8 cellular contexts compared by ENCODE assay signal in the genomic region with DNA sequence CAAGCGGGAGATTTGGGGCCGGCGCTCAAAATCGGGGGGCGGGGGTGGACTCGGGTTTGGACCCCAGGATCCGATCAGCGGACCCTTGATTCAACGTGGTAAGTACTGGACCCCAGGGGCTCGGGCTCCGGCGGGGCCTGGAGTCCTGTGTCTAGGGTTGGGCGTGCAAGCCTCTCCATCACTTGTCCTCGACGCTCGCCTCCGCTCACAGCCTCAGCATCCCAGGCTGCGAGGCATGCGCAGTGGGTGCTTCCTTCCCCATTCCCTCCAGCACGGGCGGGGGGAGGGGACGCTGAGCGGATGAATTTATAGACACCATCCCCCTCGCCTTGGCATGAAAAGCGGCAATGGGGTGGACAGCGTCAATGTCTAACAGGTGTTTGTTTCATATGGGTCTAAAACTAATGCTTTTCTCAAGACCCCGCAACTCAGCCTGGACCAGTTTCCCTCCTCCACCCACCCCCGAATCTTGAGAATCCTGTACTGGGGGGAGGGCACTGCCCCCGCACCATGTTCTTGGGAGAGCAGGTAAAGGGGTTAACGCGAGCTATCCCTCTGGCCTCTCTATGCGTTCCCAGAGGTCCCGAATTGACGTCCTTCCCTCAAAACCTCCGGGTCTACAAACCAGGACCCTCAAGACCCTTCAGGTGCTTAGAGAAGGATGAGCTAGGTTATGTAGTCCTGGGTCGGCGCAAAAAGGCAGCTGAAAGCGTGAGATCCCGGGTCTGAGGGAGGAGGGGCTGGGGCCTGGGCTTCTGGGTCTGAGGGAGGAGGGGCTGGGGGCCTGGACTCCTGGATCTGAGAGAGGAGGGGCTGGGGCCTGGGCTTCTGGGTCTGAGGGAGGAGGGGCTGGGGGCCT. TPM values are rescaled to one million over a fixed set of nuclear protein-coding genes. Genes with fewer than 3 reads are reported as not detected.
DNase-seq lines count a peak whose midpoint lies in the region; ATAC-seq and TF ChIP-seq lines count a peak whose summit lies in the region.

No MANE protein-coding gene starts in this region.

- no peak overlapping the region for H3K27ac ChIP-seq in ascending aorta
- no peak overlapping the region for H3K27ac ChIP-seq in right cardiac atrium (ENCODE audit: low read length)
- H3K27ac ChIP-seq in psoas muscle: no peak overlapping the region

- H3K36me3 ChIP-seq in ascending aorta (peaks cover under 1 to 16% of the 10 kb centered on the region in 2 donors), psoas muscle (ENCODE audit: insufficient read depth in 1 of 2, low read depth in 1 of 2) (peaks cover 0 to 15% of the 10 kb centered on the region in 2 donors)

- WGBS in right cardiac atrium: 8% methylated on average over 39 of the region's 39 CpGs
- WGBS in psoas muscle, 3 donors: 15 to 18% (median 18%) methylated on average over 39 of the region's 39 CpGs

- TF ChIP-seq CTCF in ascending aorta (IDR thresholded peaks at IDR 0.05) (no peak), psoas muscle (IDR thresholded peaks at IDR 0.05) (no peak)

- peak; percentile 88 for DNase-seq in GM03348 (ENCODE audit: low spot score)
- peak; percentile 55 for DNase-seq in NCI-H2227 treated with DMSO at 0.1 percent for 48 hours (lab: John Stamatoyannopoulos, UW)
- DNase-seq in ascending aorta (ENCODE audit: low spot score in 2 of 2): no peak
- DNase-seq in right cardiac atrium: peak; percentile 78 to 91 (median 89)
- DNase-seq in psoas muscle: peak; percentile 68 to 72
- no peak for DNase-seq in COLO829 (ENCODE audit: low spot score)
- no peak for DNase-seq in KBM-7

- H3K4me3 ChIP-seq in ascending aorta (peak overlapping the region; percentile 46 to 65), right cardiac atrium (ENCODE audit: low read length) (peak overlapping the region; percentile 50), psoas muscle (peak overlapping the region; percentile 63)

- H3K4me1 ChIP-seq in ascending aorta (peaks cover 0 to 17% of the 10 kb centered on the region in 2 donors), right cardiac atrium (ENCODE audit: control insufficient read depth, insufficient read depth, low read length) (no peaks in the 10 kb centered on the region), psoas muscle (peaks cover 13% of the 10 kb centered on the region)

- H3K9me3 ChIP-seq in ascending aorta (no peaks in the 10 kb centered on the region), right cardiac atrium (ENCODE audit: control insufficient read depth, low read length) (no peaks in the 10 kb centered on the region), psoas muscle (no peaks in the 10 kb centered on the region)

- in situ Hi-C loops in KBM-7 (cut with MboI; ENCODE audit: low pct_unique_long_range_greater_than_20kb, low sequenced_read_pairs): no loop called here

- intact Hi-C loops in ascending aorta (cut with DNase I): no loop called here
- intact Hi-C loops in right cardiac atrium (cut with DNase I): no loop called here
- intact Hi-C loops in psoas muscle (cut with DNase I): no loop called here

- H3K27me3 ChIP-seq in ascending aorta (no peaks in the 10 kb centered on the region), right cardiac atrium (ENCODE audit: control insufficient read depth, insufficient read depth) (no peaks in the 10 kb centered on the region), psoas muscle (ENCODE audit: insufficient read depth in 3 of 3, low read length in 2 of 3) (peaks cover 0 to 13% (median 0%) of the 10 kb centered on the region in 3 donors)

- ATAC-seq in right cardiac atrium: peak; percentile 55 to 64
- peak in 2 of 4 donors; percentile 21 to 22 for ATAC-seq in psoas muscle
- no peak for ATAC-seq in HG02938 (IDR thresholded peaks at IDR 0.05; ENCODE audit: unreplicated experiment)

RNA-seq across cellular contexts. Expression of a gene that starts 0.6 kb away (rescaled TPM):
- 12.3 TPM for total RNA-seq in ascending aorta
- 1 to 10 TPM; 4.8 to 8.5 (median 5.7) TPM for total RNA-seq in right cardiac atrium
- polyA plus RNA-seq in right cardiac atrium: 4.5 TPM
- 1 to 10 TPM in 1 of 4 donors, under 1 TPM in 3; 0.53 to 1.2 (median 0.70) TPM for total RNA-seq in psoas muscle
- 1 to 10 TPM in 2 of 3 donors, under 1 TPM in 1; 0.34 to 1.1 (median 1.0) TPM for polyA plus RNA-seq in psoas muscle

RNA-seq across cellular contexts. Expression of a gene that starts 2.1 kb away (rescaled TPM):
- total RNA-seq in ascending aorta (9.8 TPM), right cardiac atrium (under 1 TPM; 0.28 to 0.82 (median 0.44) TPM), psoas muscle (1 to 10 TPM in 2 of 4 donors, under 1 TPM in 2; 0.58 to 1.5 (median 1.0) TPM)
- polyA plus RNA-seq in right cardiac atrium (0.52 TPM), psoas muscle (under 1 TPM; 0.38 to 0.48 (median 0.41) TPM)

RNA-seq across cellular contexts. Expression of a gene that starts 14.4 kb away (rescaled TPM):
- 271 TPM for total RNA-seq in ascending aorta
- 100 to 1,000 TPM; 117 to 131 (median 125) TPM for total RNA-seq in right cardiac atrium
- polyA plus RNA-seq in right cardiac atrium: 154 TPM
- total RNA-seq in psoas muscle: 100 to 1,000 TPM; 180 to 259 (median 198) TPM
- 100 to 1,000 TPM; 139 to 424 (median 208) TPM for polyA plus RNA-seq in psoas muscle

RNA-seq across cellular contexts. Expression of a gene that starts 25.7 kb away (rescaled TPM):
- total RNA-seq in ascending aorta (0.64 TPM), right cardiac atrium (10 to 100 TPM in 3 of 4 donors, 1 to 10 TPM in 1; 8.6 to 14.0 (median 12.4) TPM), psoas muscle (10 to 100 TPM; 13.0 to 21.5 (median 15.8) TPM)
- polyA plus RNA-seq in right cardiac atrium (15.1 TPM), psoas muscle (10 to 100 TPM; 28.3 to 42.7 (median 35.0) TPM)

RNA-seq across cellular contexts. Expression of a gene that starts 25.8 kb away (rescaled TPM):
- total RNA-seq in ascending aorta (75.9 TPM), right cardiac atrium (10 to 100 TPM; 34.1 to 58.0 (median 40.7) TPM), psoas muscle (10 to 100 TPM; 10.3 to 22.1 (median 14.4) TPM)
- polyA plus RNA-seq in right cardiac atrium (39.6 TPM), psoas muscle (10 to 100 TPM; 18.2 to 26.5 (median 21.7) TPM)

Comparison
In these comparisons a context has a peak if more than half of its experiments do, and no peak if none do; other contexts are left out.
1. DNase-seq: peak in GM03348 (single experiment), NCI-H2227 treated with DMSO at 0.1 percent for 48 hours (single experiment), right cardiac atrium (3 of 3) and psoas muscle (2 of 2); none in ascending aorta (0 of 2), COLO829 (single experiment) and KBM-7 (single experiment).
2. Peak in every context shown above with its lines, with median percentiles within 50 percentile points of each other: H3K4me3 ChIP-seq.